In genomic region chr2:235511187-235511661, GRCh38 we compare ENCODE assay signal across 10 cellular contexts. TPM values are rescaled to one million over a fixed set of nuclear protein-coding genes. Genes with fewer than 3 reads are reported as not detected.
DNase-seq lines count a peak whose midpoint lies in the region; ATAC-seq lines count a peak whose summit lies in the region.
"Had no signal": no experiment of that assay in that cellular context is flagged by ENCODE, and none has a peak within 500 bp of the region (broad histone marks: within the 10 kb centered on the region; RNA-seq: fewer than 3 reads in every experiment).

No MANE protein-coding gene starts in this region.

- H3K9me3 Mint-ChIP-seq in stimulated activated naive CD8-positive, alpha-beta T cell treated with anti-CD3 and anti-CD28 coated beads, Interleukin-15, amount 100 ng/mL, for 72 hours: peaks cover 0 to 5% of the 10 kb centered on the region in 2 donors
- H3K9me3 Mint-ChIP-seq: T-helper 2 cell treated with Interferon-gamma antibody and Interleukin-4, amounts not matched to agents 5 μg/mL and 100 μg/mL, for 36 hours had no signal

- H3K4me1 Mint-ChIP-seq in stimulated activated naive CD8-positive, alpha-beta T cell treated with anti-CD3 and anti-CD28 coated beads, Interleukin-15, amount 100 ng/mL, for 72 hours: no peaks in the 10 kb centered on the region

- intact Hi-C loops in posterior cingulate gyrus (cut with DNase I): no loop called here

- H3K27me3 Mint-ChIP-seq in stimulated activated naive CD8-positive, alpha-beta T cell treated with anti-CD3 and anti-CD28 coated beads, Interleukin-15, amount 100 ng/mL, for 72 hours: peaks cover 13% of the 10 kb centered on the region

- H3K27ac Mint-ChIP-seq in stimulated activated naive CD8-positive, alpha-beta T cell treated with anti-CD3 and anti-CD28 coated beads, Interleukin-15, amount 100 ng/mL, for 72 hours: no peak overlapping the region
- H3K27ac Mint-ChIP-seq: activated naive CD8-positive, alpha-beta T cell; T-helper 2 cell treated with Interferon-gamma antibody and Interleukin-4, amounts not matched to agents 5 μg/mL and 100 μg/mL, for 36 hours had no signal

- no peak overlapping the region for H3K4me3 Mint-ChIP-seq in stimulated activated naive CD8-positive, alpha-beta T cell treated with anti-CD3 and anti-CD28 coated beads, Interleukin-15, amount 100 ng/mL, for 72 hours
- H3K4me3 Mint-ChIP-seq: activated naive CD8-positive, alpha-beta T cell; T-helper 2 cell treated with Interferon-gamma antibody and Interleukin-4, amounts not matched to agents 5 μg/mL and 100 μg/mL, for 36 hours had no signal

- peak overlapping the region; percentile 23 for H3K27ac ChIP-seq in epithelial cell of prostate

- ATAC-seq in stimulated activated naive CD8-positive, alpha-beta T cell treated with anti-CD3 and anti-CD28 coated beads, Interleukin-15, amount 100 ng/mL, for 72 hours: no peak
- no peak for ATAC-seq in activated CD4-positive, CD25-positive, alpha-beta regulatory T cell treated with anti-CD3 and anti-CD28 coated beads, Interleukin-2, amount 50 U/mL, for 24 hours

- peak; percentile 91 for DNase-seq in ELR (ENCODE audit: low read depth)
- peak; percentile 89 for DNase-seq in NCI-H526 treated with DMSO at 0.1 percent for 48 hours (lab: John Stamatoyannopoulos, UW)
- peak; percentile 58 for DNase-seq in epithelial cell of prostate (ENCODE audit: low read depth, low spot score)
- DNase-seq in mucosa of gallbladder (ENCODE audit: low spot score): peak; percentile 71
- no peak for DNase-seq in NCI-H2107 (lab: John Stamatoyannopoulos, UW)
- DNase-seq in posterior cingulate gyrus: no peak
- no peak for DNase-seq in stimulated activated naive CD8-positive, alpha-beta T cell treated with anti-CD3 and anti-CD28 coated beads, Interleukin-15, amount 100 ng/mL, for 72 hours

RNA-seq across cellular contexts. Expression of gene AGAP1, which starts 17.4 kb away (rescaled TPM):
- total RNA-seq in mucosa of gallbladder: 44.7 TPM

Comparison
In these comparisons a context has a peak if more than half of its experiments do, and no peak if none do; other contexts are left out.
1. DNase-seq: peak in ELR (single experiment), NCI-H526 treated with DMSO at 0.1 percent for 48 hours (single experiment), epithelial cell of prostate (single experiment) and mucosa of gallbladder (single experiment); none in NCI-H2107 (single experiment), posterior cingulate gyrus (0 of 10) and stimulated activated naive CD8-positive, alpha-beta T cell treated with anti-CD3 and anti-CD28 coated beads, Interleukin-15, amount 100 ng/mL, for 72 hours (0 of 2).